20 cellular contexts compared by ENCODE assay signal in the genomic region with DNA sequence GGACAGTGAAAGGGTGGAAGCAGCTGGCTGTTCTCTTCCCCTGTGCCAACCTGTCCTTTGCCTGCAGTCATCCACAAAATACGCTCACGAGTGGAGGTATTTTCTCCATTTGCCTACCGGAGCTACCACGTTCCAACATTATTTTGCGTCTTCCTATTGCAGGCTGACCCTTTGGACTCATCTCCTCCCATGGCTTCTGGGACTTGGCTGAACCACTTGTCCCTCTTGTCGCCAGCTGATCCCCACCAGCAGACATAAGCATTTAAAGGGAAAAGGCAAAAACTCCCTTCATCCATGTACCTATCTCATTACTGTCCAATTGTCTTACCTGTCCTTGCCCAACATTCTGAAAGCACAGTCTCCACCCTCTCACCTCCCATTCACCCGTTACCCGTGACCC. TPM values are rescaled to one million over a fixed set of nuclear protein-coding genes. Genes with fewer than 3 reads are reported as not detected.
DNase-seq lines count a peak whose midpoint lies in the region; ATAC-seq, FAIRE-seq and TF ChIP-seq lines count a peak whose summit lies in the region.
"Had no signal": no experiment of that assay in that cellular context is flagged by ENCODE, and none has a peak within 500 bp of the region (broad histone marks: within the 10 kb centered on the region; RNA-seq: fewer than 3 reads in every experiment).

No MANE protein-coding gene starts in this region.

- no TSS peak for BruUV-seq in HepG2 (replicated peaks; lab: Mats Ljungman, UMichigan)

- DNase-seq in T-helper 1 cell: no peak
- no peak for DNase-seq in HepG2 (ENCODE audit: low spot score)
- DNase-seq in right lobe of liver: no peak
- DNase-seq: H9, NCI-H1436 treated with DMSO at 0.1 percent for 48 hours, NCI-H2081, NCI-H510A treated with DMSO at 0.1 percent for 48 hours, SHP77 treated with DMSO at 0.1 percent for 48 hours had no signal

- WGBS in HepG2 (ENCODE audit: low lambda C conversion rate): 32% methylated on average over 8 of the region's 8 CpGs
- 47% methylated on average over 8 of the region's 8 CpGs for WGBS in right lobe of liver (ENCODE audit: insufficient coverage, low coverage, low lambda C conversion rate, missing lambda C conversion rate)
- 57% methylated on average over 8 of the region's 8 CpGs for WGBS in liver

- H3K36me3 ChIP-seq in HepG2 (replicated peaks in 1 of 2; ENCODE audit: control insufficient read depth in 1 of 2, insufficient read depth in 2 of 2, low read length in 2 of 2) (peaks cover 0 to 7% of the 10 kb centered on the region in 2 experiments; a peak in 3 of 5 replicates), right lobe of liver (no peaks in the 10 kb centered on the region), liver (ENCODE audit: control insufficient read depth in 4 of 4, insufficient read depth in 3 of 4, low read depth in 1 of 4, low read length in 3 of 4) (peaks cover 0 to 6% (median 0%) of the 10 kb centered on the region in 4 donors)
- H3K36me3 ChIP-seq: BLaER1 had no signal

- H3K36me3 Mint-ChIP-seq in T-helper 1 cell treated with Interleukin-12 subunit alpha and Interleukin-12 subunit beta and Interleukin-4 antibody, amounts not matched to agents 30 μg/mL and 1 μg/mL, for 36 hours (ENCODE audit: low read depth): peaks cover 12% of the 10 kb centered on the region
- H3K36me3 Mint-ChIP-seq: IgD-negative memory B cell had no signal

- peak overlapping the region; percentile 38 for H3K27ac Mint-ChIP-seq in T-helper 1 cell treated with Interleukin-12 subunit alpha and Interleukin-12 subunit beta and Interleukin-4 antibody, amounts not matched to agents 30 μg/mL and 1 μg/mL, for 36 hours

- no peak for FAIRE-seq in HepG2 (lab: Jason Lieb, UNC)
- FAIRE-seq: GM12878, GM18507, RCC 7860 had no signal

- ATAC-seq in HepG2 (no peak), right lobe of liver (no peak), HG02759 (IDR thresholded peaks at IDR 0.05; ENCODE audit: unreplicated experiment) (no peak), HG02852 (IDR thresholded peaks at IDR 0.05; ENCODE audit: unreplicated experiment) (no peak), GM21390 (IDR thresholded peaks at IDR 0.05; ENCODE audit: unreplicated experiment) (no peak)
- ATAC-seq: GM12878 had no signal

- H3K4me3 ChIP-seq in HepG2 (replicated peaks in 1 of 3; ENCODE audit: insufficient read depth in 1 of 3, low read depth in 2 of 3, low read length in 3 of 3) (peak overlapping the region in 1 of 3 experiments; percentile 24; a peak in 2 of 6 replicates), right lobe of liver (no peak overlapping the region), liver (ENCODE audit: low read depth in 1 of 3, low read length in 3 of 3) (no peak overlapping the region)
- H3K4me3 ChIP-seq: BLaER1, GM12878 had no signal

- H3K27me3 ChIP-seq in HepG2 (ENCODE audit: control insufficient read depth in 1 of 2, insufficient read depth in 2 of 2, low read length in 2 of 2) (no peaks in the 10 kb centered on the region), right lobe of liver (no peaks in the 10 kb centered on the region), liver (ENCODE audit: control insufficient read depth in 4 of 4, insufficient read depth in 4 of 4, low read length in 3 of 4) (no peaks in the 10 kb centered on the region)
- H3K27me3 ChIP-seq: BLaER1 had no signal

- TF ChIP-seq RAD21 in HepG2 (CRISPR knock-in tag; IDR thresholded peaks at IDR 0.05): no peak
- TF ChIP-seq RAD21 in liver (IDR thresholded peaks at IDR 0.05): no peak

- no peaks in the 10 kb centered on the region for H3K9me3 Mint-ChIP-seq in T-helper 1 cell treated with Interleukin-12 subunit alpha and Interleukin-12 subunit beta and Interleukin-4 antibody, amounts not matched to agents 30 μg/mL and 1 μg/mL, for 36 hours
- H3K9me3 Mint-ChIP-seq: H9, IgD-negative memory B cell had no signal

- peaks cover 8% of the 10 kb centered on the region for H3K27me3 Mint-ChIP-seq in T-helper 1 cell treated with Interleukin-12 subunit alpha and Interleukin-12 subunit beta and Interleukin-4 antibody, amounts not matched to agents 30 μg/mL and 1 μg/mL, for 36 hours (ENCODE audit: low read depth)
- H3K27me3 Mint-ChIP-seq: IgD-negative memory B cell had no signal

- intact Hi-C loops in HepG2 (cut with micrococcal nuclease; ENCODE audit: unreplicated experiment): no loop called here
- intact Hi-C loops in right lobe of liver (cut with DNase I): no loop called here

- H3K4me1 ChIP-seq in HepG2 (ENCODE audit: insufficient read depth, low read length): peaks cover 43% of the 10 kb centered on the region
- peaks cover 0 to 23% (median 8%) of the 10 kb centered on the region in 4 donors for H3K4me1 ChIP-seq in right lobe of liver
- peaks cover 3 to 35% (median 17%) of the 10 kb centered on the region in 4 donors for H3K4me1 ChIP-seq in liver (ENCODE audit: control insufficient read depth in 4 of 4, insufficient read depth in 4 of 4, low read length in 3 of 4)

- no peak for TF ChIP-seq POLR2A in HepG2 (IDR thresholded peaks at IDR 0.05; ENCODE audit: insufficient read depth in 1 of 2, low read depth in 2 of 2, low read length in 2 of 2)
- no peak for TF ChIP-seq POLR2A in right lobe of liver (IDR thresholded peaks at IDR 0.05)

- H3K9ac ChIP-seq in HepG2 (ENCODE audit: insufficient read depth, low read depth, low read length) (no peak overlapping the region), liver (ENCODE audit: low read depth in 1 of 2, low read length in 2 of 2) (no peak overlapping the region)
- H3K9ac ChIP-seq: BLaER1 had no signal

- H3K27ac ChIP-seq in HepG2 (ENCODE audit: extremely low read length, insufficient read depth, low read length): no peak overlapping the region
- peak overlapping the region in 1 of 3 donors; percentile 37 for H3K27ac ChIP-seq in right lobe of liver
- no peak overlapping the region for H3K27ac ChIP-seq in liver (ENCODE audit: low read depth in 1 of 2, low read length in 2 of 2)
- H3K27ac ChIP-seq: 22Rv1, BLaER1 had no signal

- H3K79me2 ChIP-seq in HepG2 (ENCODE audit: insufficient read depth, low read length): peaks cover 25% of the 10 kb centered on the region

- H3K9me3 ChIP-seq in HepG2 (ENCODE audit: low read length): no peaks in the 10 kb centered on the region
- no peaks in the 10 kb centered on the region for H3K9me3 ChIP-seq in right lobe of liver
- H3K9me3 ChIP-seq in liver (ENCODE audit: control insufficient read depth in 4 of 4, low read length in 3 of 4): no peaks in the 10 kb centered on the region
- H3K9me3 ChIP-seq: BLaER1 had no signal

- no peaks in the 10 kb centered on the region for H4K20me1 ChIP-seq in HepG2 (ENCODE audit: insufficient read depth, low read length)

- peak overlapping the region; percentile 55 for H3K4me2 ChIP-seq in HepG2 (ENCODE audit: low read depth, low read length)
- H3K4me2 ChIP-seq: BLaER1 had no signal

- TF ChIP-seq CTCF in HepG2 (CRISPR knock-in tag; IDR thresholded peaks at IDR 0.05) (no peak), right lobe of liver (IDR thresholded peaks at IDR 0.05) (no peak), liver (IDR thresholded peaks at IDR 0.05; ENCODE audit: low read depth, low read length, missing input control) (no peak)

- in situ Hi-C loops in HepG2 (cut with HindIII; ENCODE audit: extremely low pct_ligation_motif_present, low pct_unique_long_range_greater_than_20kb): no loop called here

- peak overlapping the region; percentile 44 for H2AFZ ChIP-seq in HepG2 (ENCODE audit: low read length)

- peak overlapping the region; percentile 2 for H3K4me3 Mint-ChIP-seq in T-helper 1 cell treated with Interleukin-12 subunit alpha and Interleukin-12 subunit beta and Interleukin-4 antibody, amounts not matched to agents 30 μg/mL and 1 μg/mL, for 36 hours

- peaks cover 36% of the 10 kb centered on the region for H3K4me1 Mint-ChIP-seq in T-helper 1 cell treated with Interleukin-12 subunit alpha and Interleukin-12 subunit beta and Interleukin-4 antibody, amounts not matched to agents 30 μg/mL and 1 μg/mL, for 36 hours (ENCODE audit: low read depth)

- POLR2A ChIA-PET in HepG2 (lab: Yijun Ruan, JAX): interaction anchor here (1.5 kb wide), 1 partner anchor 11 kb away, joined by 4 read pairs; no protein-coding TSS in a partner anchor

- CTCF ChIA-PET in HepG2 (lab: Yijun Ruan, JAX; ENCODE audit: low intra/inter-chr PET ratio, low total read pairs): no interaction called here

- no peak for TF ChIP-seq EP300 in HepG2 (IDR thresholded peaks at IDR 0.05; ENCODE audit: low read depth in 2 of 2, low read length in 2 of 2)
- no peak for TF ChIP-seq EP300 in HepG2 (CRISPR knock-in tag; IDR thresholded peaks at IDR 0.05; ENCODE audit: borderline replicate concordance)

TF ChIP-seq in HepG2, 621 proteins besides CTCF, POLR2A, EP300 and RAD21 (continues in another document):
- TF ChIP-seq ZNF607 (CRISPR knock-in tag; IDR thresholded peaks at IDR 0.05; ENCODE audit: borderline replicate concordance) (no peak), ZNF556 (CRISPR knock-in tag; IDR thresholded peaks at IDR 0.05; ENCODE audit: borderline replicate concordance) (no peak)

TF ChIP-seq in liver, 16 proteins besides CTCF, POLR2A, EP300 and RAD21:
- peak; percentile 15 to 30 for TF ChIP-seq RXRA (IDR thresholded peaks at IDR 0.05)
- TF ChIP-seq GABPA (IDR thresholded peaks at IDR 0.05 in 1 of 2, conservative IDR thresholded peaks at IDR 0.05 in 1 of 2): no peak
TF ChIP-seq in liver: peak in this region for 1.

RNA-seq across cellular contexts. Expression of a gene that starts 13.0 kb away (rescaled TPM):
- total RNA-seq in HepG2 (2016; rRNA removed; fragmentation: Illumina TruSeq; extraction: Trizol) (13.8 and 21.6 TPM in 2 replicates), right lobe of liver (10 to 100 TPM; 10.2 to 12.0 (median 10.6) TPM), liver (1 to 10 TPM; 3.5 to 3.6 TPM)
- 16.7 and 17.0 TPM in 2 replicates for total RNA-seq in HepG2 (2016; cell fraction: cytosol; rRNA removed; fragmentation: Illumina TruSeq; extraction: Trizol; ENCODE audit: low read depth)
- 14.9 and 18.7 TPM in 2 replicates for total RNA-seq in HepG2 (2016; cell fraction: insoluble cytoplasmic fraction; rRNA removed; fragmentation: Illumina TruSeq; extraction: Trizol)
- total RNA-seq in HepG2 (2016; cell fraction: membrane; rRNA removed; fragmentation: Illumina TruSeq; extraction: Trizol): 14.2 and 19.0 TPM in 2 replicates
- total RNA-seq in HepG2 (2016; cell fraction: nucleus; rRNA removed; fragmentation: Illumina TruSeq; extraction: Trizol): 7.0 and 8.1 TPM in 2 replicates
- polyA plus RNA-seq in HepG2 (2011; rRNA removed) (10.6 and 11.9 TPM in 2 replicates), liver (10 to 100 TPM in 1 of 2 donors, 1 to 10 TPM in 1; 7.6 to 23.3 TPM)
- 11.8 and 13.6 TPM in 2 replicates for polyA plus RNA-seq in HepG2 (2011; cell fraction: cytosol; rRNA removed)
- polyA plus RNA-seq in HepG2 (2011; cell fraction: nucleus; rRNA removed): 4.7 and 6.8 TPM in 2 replicates
- polyA plus RNA-seq in HepG2 (2012): 15.7 and 26.1 TPM in 2 replicates
- 8.9 TPM in 2 replicates for polyA plus RNA-seq in HepG2 (2016; cell fraction: cytosol; fragmentation: Illumina TruSeq; extraction: Trizol; ENCODE audit: low read depth)
- polyA plus RNA-seq in HepG2 (2016; cell fraction: insoluble cytoplasmic fraction; fragmentation: Illumina TruSeq; extraction: Trizol; ENCODE audit: low read depth): 26.0 and 27.5 TPM in 2 replicates
- 15.9 and 17.5 TPM in 2 replicates for polyA plus RNA-seq in HepG2 (2016; cell fraction: membrane; fragmentation: Illumina TruSeq; extraction: Trizol; ENCODE audit: low read depth)
- 16.4 and 18.0 TPM in 2 replicates for polyA plus RNA-seq in HepG2 (2016; cell fraction: nucleus; fragmentation: Illumina TruSeq; extraction: Trizol; ENCODE audit: insufficient read depth, low read depth)
- polyA minus RNA-seq in HepG2 (2011; rRNA and poly(A)+ RNA removed; ENCODE audit: low replicate concordance): 0.42 and 1.5 TPM in 2 replicates
- 5.3 TPM in 1 of 2 replicates, not detected in the other for polyA minus RNA-seq in HepG2 (2011; cell fraction: cytosol; rRNA and poly(A)+ RNA removed)
- 4.5 and 8.8 TPM in 2 replicates for polyA minus RNA-seq in HepG2 (2011; cell fraction: nucleus; rRNA and poly(A)+ RNA removed)
- total RNA-seq: HT-29 had no signal
